9 cellular contexts compared by ENCODE assay signal in the genomic region with DNA sequence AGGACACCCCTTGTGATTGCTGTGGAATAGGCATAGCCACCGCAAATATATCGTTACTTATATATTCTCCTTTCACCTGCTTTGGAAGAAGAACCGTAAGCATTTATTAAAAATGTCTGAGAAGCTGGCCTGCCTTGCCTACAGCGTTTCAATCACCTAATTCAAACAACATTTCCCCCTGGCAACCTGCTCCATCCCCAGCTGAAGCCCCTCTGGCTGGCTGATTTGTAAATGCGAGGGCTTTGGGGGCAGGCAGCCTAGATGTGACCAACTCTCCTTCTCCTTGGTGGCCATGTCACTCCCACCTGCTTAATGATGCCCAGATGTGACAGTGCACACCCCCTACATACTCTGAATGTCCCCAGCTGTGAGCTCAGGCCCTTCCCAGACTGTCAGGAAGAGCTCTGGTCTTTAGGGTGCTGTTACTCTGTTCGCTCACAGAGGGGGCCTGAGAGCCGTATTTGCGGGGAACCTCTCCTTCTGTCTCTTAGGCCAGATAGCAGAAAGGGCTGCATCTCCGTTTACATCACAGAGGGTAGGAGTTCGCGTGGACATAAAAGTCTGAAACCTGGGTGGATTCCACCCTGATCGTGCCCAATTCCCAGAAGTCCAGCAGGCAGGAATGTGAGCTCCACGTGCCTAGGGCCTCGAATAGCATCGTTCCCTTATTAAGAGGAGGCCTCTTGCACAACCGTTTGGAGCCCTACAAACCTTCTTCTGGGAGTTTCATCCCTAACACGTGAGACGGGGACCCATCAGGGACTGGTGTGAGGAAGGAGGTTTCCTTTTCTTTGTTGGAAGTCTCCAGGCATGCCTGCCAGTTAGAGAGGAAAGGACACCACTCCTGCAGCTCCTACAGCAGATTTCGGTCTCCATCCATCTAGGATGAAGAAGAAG. TPM values are rescaled to one million over a fixed set of nuclear protein-coding genes. Genes with fewer than 3 reads are reported as not detected.
A peak's percentile ranks its signal among the peaks of the same experiment; 100 is the strongest.
DNase-seq lines count a peak whose midpoint lies in the region; TF ChIP-seq lines count a peak whose summit lies in the region.
"Had no signal": no experiment of that assay in that cellular context is flagged by ENCODE, and none has a peak within 500 bp of the region (broad histone marks: within the 10 kb centered on the region; RNA-seq: fewer than 3 reads in every experiment).

No MANE protein-coding gene starts in this region.

- peaks cover 21% of the 10 kb centered on the region for H4K20me1 ChIP-seq in neural progenitor cell (ENCODE audit: low read depth)

- no peaks in the 10 kb centered on the region for H3K36me3 Mint-ChIP-seq in activated T-helper 2 cell treated with anti-CD3 and anti-CD28 coated beads, Interferon-gamma antibody, Interleukin-2, Interleukin-4, amounts not matched to agents 10 μg/mL and 5 μg/mL and 100 μg/mL, durations not matched to agents 14 hours and 24 hours and 36 hours (ENCODE audit: low read depth)
- H3K36me3 Mint-ChIP-seq in neural progenitor cell (no peaks in the 10 kb centered on the region), MCF 10A (ENCODE audit: insufficient read depth, unreplicated experiment) (no peaks in the 10 kb centered on the region)

- TF ChIP-seq CTCF in LNCaP clone FGC (IDR thresholded peaks at IDR 0.05; ENCODE audit: control insufficient read depth, extremely low read depth, insufficient read depth) (peak; percentile 22; the same call in 1 of the 2 replicates), neural progenitor cell (IDR thresholded peaks at IDR 0.05) (peak; percentile 55), MCF 10A (IDR thresholded peaks at IDR 0.05; ENCODE audit: unreplicated experiment) (no peak)

- CTCF ChIA-PET in MCF 10A (lab: Yijun Ruan, JAX), result interaction anchor here (0.7 to 1.1 kb wide), 2 partner anchors 72 to 228 kb away, joined by 3 read pairs; no protein-coding TSS in a partner anchor

- peak overlapping the region; percentile 35 for H3K4me3 Mint-ChIP-seq in activated T-helper 2 cell treated with anti-CD3 and anti-CD28 coated beads, Interferon-gamma antibody, Interleukin-2, Interleukin-4, amounts not matched to agents 10 μg/mL and 5 μg/mL and 100 μg/mL, durations not matched to agents 14 hours and 24 hours and 36 hours (ENCODE audit: low read depth)
- peak overlapping the region; percentile 89 for H3K4me3 Mint-ChIP-seq in neural progenitor cell
- no peak overlapping the region for H3K4me3 Mint-ChIP-seq in MCF 10A (ENCODE audit: unreplicated experiment)

- peaks cover 27% of the 10 kb centered on the region for H3K4me1 ChIP-seq in neural progenitor cell
- H3K4me1 ChIP-seq: parathyroid adenoma had no signal

- no peaks in the 10 kb centered on the region for H3K9me3 ChIP-seq in neural progenitor cell (ENCODE audit: low read depth)

- no peak overlapping the region for H2AFZ ChIP-seq in neural progenitor cell (replicated peaks)
- H2AFZ ChIP-seq: parathyroid adenoma had no signal

- peaks cover 25% of the 10 kb centered on the region for H3K27me3 ChIP-seq in neural progenitor cell

- H3F3A ChIP-seq in neural progenitor cell (ENCODE audit: low read depth), result peaks cover 17% of the 10 kb centered on the region

- BruUV-seq in MCF 10A (replicated peaks; lab: Mats Ljungman, UMichigan), result no TSS peak

- no peaks in the 10 kb centered on the region for H3K36me3 ChIP-seq in neural progenitor cell

- peaks cover 66% of the 10 kb centered on the region for H3K27me3 Mint-ChIP-seq in activated T-helper 2 cell treated with anti-CD3 and anti-CD28 coated beads, Interferon-gamma antibody, Interleukin-2, Interleukin-4, amounts not matched to agents 10 μg/mL and 5 μg/mL and 100 μg/mL, durations not matched to agents 14 hours and 24 hours and 36 hours (ENCODE audit: low read depth)
- peaks cover 4% of the 10 kb centered on the region for H3K27me3 Mint-ChIP-seq in neural progenitor cell (ENCODE audit: insufficient read depth, low read depth)
- peaks cover 84% of the 10 kb centered on the region for H3K27me3 Mint-ChIP-seq in MCF 10A (ENCODE audit: insufficient read depth, unreplicated experiment)

- no peak overlapping the region for H3K9ac ChIP-seq in neural progenitor cell
- H3K9ac ChIP-seq: parathyroid adenoma had no signal

- peaks cover 32% of the 10 kb centered on the region for H3K79me2 ChIP-seq in neural progenitor cell (ENCODE audit: low read depth)
- H3K79me2 ChIP-seq: parathyroid adenoma had no signal

- H3K27ac ChIP-seq in neural progenitor cell, result no peak overlapping the region
- H3K27ac ChIP-seq: parathyroid adenoma had no signal

- peaks cover 5% of the 10 kb centered on the region for H3K4me1 Mint-ChIP-seq in activated T-helper 2 cell treated with anti-CD3 and anti-CD28 coated beads, Interferon-gamma antibody, Interleukin-2, Interleukin-4, amounts not matched to agents 10 μg/mL and 5 μg/mL and 100 μg/mL, durations not matched to agents 14 hours and 24 hours and 36 hours (ENCODE audit: low read depth)
- H3K4me1 Mint-ChIP-seq in neural progenitor cell, result peaks cover 44% of the 10 kb centered on the region
- H3K4me1 Mint-ChIP-seq in MCF 10A (ENCODE audit: insufficient read depth, unreplicated experiment), result no peaks in the 10 kb centered on the region

- H3K27ac Mint-ChIP-seq in activated T-helper 2 cell treated with anti-CD3 and anti-CD28 coated beads, Interferon-gamma antibody, Interleukin-2, Interleukin-4, amounts not matched to agents 10 μg/mL and 5 μg/mL and 100 μg/mL, durations not matched to agents 14 hours and 24 hours and 36 hours, result no peak overlapping the region
- H3K27ac Mint-ChIP-seq in neural progenitor cell (no peak overlapping the region), MCF 10A (ENCODE audit: low read depth, unreplicated experiment) (no peak overlapping the region)

- peak; percentile 41 for DNase-seq in NCI-H345 (lab: John Stamatoyannopoulos, UW)
- DNase-seq in NCI-H345 treated with DMSO at 0.1 percent for 48 hours (lab: John Stamatoyannopoulos, UW; ENCODE audit: unreplicated experiment), result no peak
- no peak for DNase-seq in LNCaP clone FGC (ENCODE audit: low read depth)
- no peak for DNase-seq in activated T-helper 2 cell treated with anti-CD3 and anti-CD28 coated beads, Interferon-gamma antibody, Interleukin-2, Interleukin-4, amounts not matched to agents 10 μg/mL and 5 μg/mL and 100 μg/mL, durations not matched to agents 14 hours and 24 hours and 36 hours (ENCODE audit: low spot score)
- peak; percentile 79 for DNase-seq in neural progenitor cell (ENCODE audit: low spot score)
- no peak for DNase-seq in MCF 10A (ENCODE audit: unreplicated experiment)
- DNase-seq in T1000 (lab: John Stamatoyannopoulos, UW), result no peak
- no peak for DNase-seq in HCEC 1CT

- H3K4me3 ChIP-seq in LNCaP clone FGC (ENCODE audit: low read depth, low read length), result no peak overlapping the region
- no peak overlapping the region for H3K4me3 ChIP-seq in neural progenitor cell

- POLR2A ChIA-PET in MCF 10A (lab: Yijun Ruan, JAX), result interaction anchor here (0.7 kb wide), 1 partner anchor 14 kb away, joined by 3 read pairs; no protein-coding TSS in a partner anchor

- intact Hi-C loops in activated T-helper 2 cell treated with anti-CD3 and anti-CD28 coated beads, Interferon-gamma antibody, Interleukin-2, Interleukin-4, amounts not matched to agents 10 μg/mL and 5 μg/mL and 100 μg/mL, durations not matched to agents 14 hours and 24 hours and 36 hours (cut with micrococcal nuclease), result loop anchor here (5.0 kb wide), 1 partner anchor 66 kb away; no protein-coding TSS in a partner anchor
- intact Hi-C loops in MCF 10A (cut with micrococcal nuclease), result no loop called here

- no peaks in the 10 kb centered on the region for H3K9me3 Mint-ChIP-seq in activated T-helper 2 cell treated with anti-CD3 and anti-CD28 coated beads, Interferon-gamma antibody, Interleukin-2, Interleukin-4, amounts not matched to agents 10 μg/mL and 5 μg/mL and 100 μg/mL, durations not matched to agents 14 hours and 24 hours and 36 hours
- H3K9me3 Mint-ChIP-seq in neural progenitor cell (no peaks in the 10 kb centered on the region), MCF 10A (ENCODE audit: unreplicated experiment) (no peaks in the 10 kb centered on the region)

- no peak overlapping the region for H3K4me2 ChIP-seq in neural progenitor cell

RNA-seq across cellular contexts. Expression of gene SDK2, which starts 2.4 kb away (rescaled TPM):
- 0.07 and 0.09 TPM in 2 replicates for total RNA-seq in activated T-helper 2 cell treated with anti-CD3 and anti-CD28 coated beads, Interferon-gamma antibody, Interleukin-2, Interleukin-4, amounts not matched to agents 10 μg/mL and 5 μg/mL and 100 μg/mL, durations not matched to agents 14 hours and 24 hours and 36 hours
- total RNA-seq in neural progenitor cell (ENCODE audit: low replicate concordance) (15.3 and 39.9 TPM in 2 replicates), MCF 10A (2022) (not detected in 2 replicates)

Comparison
In these comparisons a context has a peak if more than half of its experiments do, and no peak if none do; other contexts are left out.
1. DNase-seq: peak in NCI-H345 (single experiment) and neural progenitor cell (single experiment); none in NCI-H345 treated with DMSO at 0.1 percent for 48 hours (single experiment), LNCaP clone FGC (single experiment), activated T-helper 2 cell treated with anti-CD3 and anti-CD28 coated beads, Interferon-gamma antibody, Interleukin-2, Interleukin-4, amounts not matched to agents 10 μg/mL and 5 μg/mL and 100 μg/mL, durations not matched to agents 14 hours and 24 hours and 36 hours (single experiment), MCF 10A (single experiment), T1000 (single experiment) and HCEC 1CT (single experiment).
2. RNA of gene SDK2, which starts 2.4 kb away (total RNA-seq): 15.3 to 39.9 TPM in neural progenitor cell; 0.07 to 0.09 TPM in activated T-helper 2 cell treated with anti-CD3 and anti-CD28 coated beads, Interferon-gamma antibody, Interleukin-2, Interleukin-4, amounts not matched to agents 10 μg/mL and 5 μg/mL and 100 μg/mL, durations not matched to agents 14 hours and 24 hours and 36 hours and not detected in MCF 10A; every median in the first group is over 10 times any median in the second.